2 cellular contexts compared by ENCODE assay signal in genomic region chr1:145978477-145978859, GRCh38.
TF ChIP-seq lines count a peak whose summit lies in the region.

No MANE protein-coding gene starts in this region.

TF ChIP-seq in HEK293, 187 proteins besides CTCF, POLR2A, EP300 and RAD21:
- TF ChIP-seq ZNF239 (tag by site-specific recombination; IDR thresholded peaks at IDR 0.05) (no peak), BCL6B (tag by site-specific recombination; IDR thresholded peaks at IDR 0.05) (no peak), ZIC2 (tag by site-specific recombination; IDR thresholded peaks at IDR 0.05) (no peak), ZNF747 (tag by site-specific recombination; IDR thresholded peaks at IDR 0.05) (no peak), SCRT2 (tag by site-specific recombination; IDR thresholded peaks at IDR 0.05) (no peak)

TF ChIP-seq in HepG2, 621 proteins besides CTCF, POLR2A, EP300 and RAD21:
- no peak for TF ChIP-seq ZNF660 (CRISPR knock-in tag; IDR thresholded peaks at IDR 0.05; ENCODE audit: borderline replicate concordance, low read depth)
- TF ChIP-seq SOX6 (IDR thresholded peaks at IDR 0.05) = no peak
- TF ChIP-seq SOX6 (CRISPR knock-in tag; IDR thresholded peaks at IDR 0.05) = 0 out of 2 replicates have a peak, but pooled peaks have one; percentile 3
- no peak for TF ChIP-seq ZNF224 (CRISPR knock-in tag; IDR thresholded peaks at IDR 0.05)
- no peak for TF ChIP-seq ZNF775 (CRISPR knock-in tag; IDR thresholded peaks at IDR 0.05; ENCODE audit: borderline replicate concordance)
- TF ChIP-seq SNAPC5 (CRISPR knock-in tag; IDR thresholded peaks at IDR 0.05; ENCODE audit: borderline replicate concordance) = no peak
TF ChIP-seq in HepG2: peak in this region for 1.
